In genomic region chr3:148106062-148106461, GRCh38 we compare ENCODE assay signal across 25 cellular contexts.
"Had no signal": no experiment of that assay in that cellular context is flagged by ENCODE, and none has a peak within 500 bp of the region (broad histone marks: within the 10 kb centered on the region; RNA-seq: fewer than 3 reads in every experiment).

No MANE protein-coding gene starts in this region.

- H3K27me3 ChIP-seq: foreskin keratinocyte, neural progenitor cell, ovary, right atrium auricular region, sigmoid colon, suprapubic skin, thyroid gland had no signal

- H3K36me3 ChIP-seq: left ventricle myocardium inferior, lower lobe of right lung, neural progenitor cell, ovary, right atrium auricular region, sigmoid colon, suprapubic skin, thyroid gland had no signal

- H3K9me3 Mint-ChIP-seq: mesothelial cell of epicardium, type B pancreatic cell had no signal

- H3K36me3 Mint-ChIP-seq: memory B cell, mesothelial cell of epicardium, natural killer cell, type B pancreatic cell had no signal

- H3K9me3 ChIP-seq: left ventricle myocardium inferior, lower lobe of right lung, ovary, right atrium auricular region, sigmoid colon, suprapubic skin, thyroid gland had no signal

- H3K4me1 Mint-ChIP-seq: endodermal cell, immature natural killer cell, memory B cell, mesothelial cell of epicardium, natural killer cell had no signal

- H3K4me1 ChIP-seq: foreskin keratinocyte, left ventricle myocardium inferior, lower lobe of right lung, neural progenitor cell, right atrium auricular region, sigmoid colon, suprapubic skin, thyroid gland had no signal

- H2AFZ ChIP-seq: neural progenitor cell had no signal

- H3K27ac Mint-ChIP-seq: endodermal cell, immature natural killer cell, memory B cell, mesothelial cell of epicardium, natural killer cell, neural progenitor cell, type B pancreatic cell had no signal

- H3K4me2 ChIP-seq: neural progenitor cell had no signal

- DNase-seq: effector CD4-positive, alpha-beta T cell; endodermal cell; erythroblast; foreskin keratinocyte; immature natural killer cell; kidney; left cardiac atrium; left ventricle myocardium inferior; lower lobe of right lung; natural killer cell; nucleus accumbens; ovary; sigmoid colon; small intestine; stimulated activated CD4-positive, alpha-beta T cell treated with anti-CD3 and anti-CD28 coated beads, Interleukin-12 subunit alpha, Interleukin-12 subunit beta, amount 100 ng/mL, for 4 hours; stimulated activated CD4-positive, alpha-beta T cell treated with anti-CD3 and anti-CD28 coated beads, Interleukin-2, amount 100 ng/mL, for 48 hours; stimulated activated naive CD8-positive, alpha-beta T cell treated with anti-CD3 and anti-CD28 coated beads, Interleukin-15, Interleukin-2, amounts not matched to agents 100 U/mL and 50 U/mL, for 24 hours; thyroid gland had no signal

- H3K4me3 ChIP-seq: coronary artery, left ventricle myocardium inferior, lower lobe of right lung, neural progenitor cell, ovary, right atrium auricular region, sigmoid colon, suprapubic skin, thyroid gland had no signal

- H3K4me3 Mint-ChIP-seq: endodermal cell, immature natural killer cell, memory B cell, mesothelial cell of epicardium, natural killer cell, neural progenitor cell, type B pancreatic cell had no signal

- H3K27me3 Mint-ChIP-seq: memory B cell, type B pancreatic cell had no signal

- H3K9ac ChIP-seq: neural progenitor cell had no signal

- H3K27ac ChIP-seq: coronary artery, foreskin keratinocyte, left ventricle myocardium inferior, lower lobe of right lung, neural progenitor cell, ovary, right atrium auricular region, sigmoid colon, suprapubic skin, thyroid gland had no signal
